ENCODE assay signal across 1 cellular context in genomic region chr6:33200234-33201146, GRCh38.
A peak's percentile ranks its signal among the peaks of the same experiment; 100 is the strongest.
TF ChIP-seq lines count a peak whose summit lies in the region.

RXRB (minus strand) TSS chr6:33200665; CDS start chr6:33200476, 189 bp downstream.
SLC39A7 (plus strand) TSS chr6:33200867; CDS start chr6:33201246, 379 bp downstream.

TF ChIP-seq in GM23338, 12 proteins besides CTCF, POLR2A, EP300 and RAD21 (continued from another document):
- TF ChIP-seq ZNF462 (CRISPR knock-in tag; IDR thresholded peaks at IDR 0.05) (no peak), ETS1 (IDR thresholded peaks at IDR 0.05) (0 out of 2 replicates have a peak, but pooled peaks have one; percentile 24), STAT1 (IDR thresholded peaks at IDR 0.05; ENCODE audit: unreplicated experiment) (no peak), ZNF114 (CRISPR knock-in tag; IDR thresholded peaks at IDR 0.05) (peak; percentile 37; the same call in 1 of the 2 replicates), JUNB (IDR thresholded peaks at IDR 0.05; ENCODE audit: unreplicated experiment) (no peak), EZH2phosphoT487 (IDR thresholded peaks at IDR 0.05; ENCODE audit: unreplicated experiment) (no peak)
